1 cellular context compared by ENCODE assay signal in genomic region chr17:30970757-30971567, GRCh38.
A peak's percentile ranks its signal among the peaks of the same experiment; 100 is the strongest.
TF ChIP-seq lines count a peak whose summit lies in the region.

A gene with protein sequence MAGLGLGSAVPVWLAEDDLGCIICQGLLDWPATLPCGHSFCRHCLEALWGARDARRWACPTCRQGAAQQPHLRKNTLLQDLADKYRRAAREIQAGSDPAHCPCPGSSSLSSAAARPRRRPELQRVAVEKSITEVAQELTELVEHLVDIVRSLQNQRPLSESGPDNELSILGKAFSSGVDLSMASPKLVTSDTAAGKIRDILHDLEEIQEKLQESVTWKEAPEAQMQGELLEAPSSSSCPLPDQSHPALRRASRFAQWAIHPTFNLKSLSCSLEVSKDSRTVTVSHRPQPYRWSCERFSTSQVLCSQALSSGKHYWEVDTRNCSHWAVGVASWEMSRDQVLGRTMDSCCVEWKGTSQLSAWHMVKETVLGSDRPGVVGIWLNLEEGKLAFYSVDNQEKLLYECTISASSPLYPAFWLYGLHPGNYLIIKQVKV (plus strand): TSS chr17:30971039. CDS start chr17:30971074, 35 bp downstream.

TF ChIP-seq in K562, 482 proteins besides CTCF, POLR2A, EP300 and RAD21:
- TF ChIP-seq, protein P1, sequence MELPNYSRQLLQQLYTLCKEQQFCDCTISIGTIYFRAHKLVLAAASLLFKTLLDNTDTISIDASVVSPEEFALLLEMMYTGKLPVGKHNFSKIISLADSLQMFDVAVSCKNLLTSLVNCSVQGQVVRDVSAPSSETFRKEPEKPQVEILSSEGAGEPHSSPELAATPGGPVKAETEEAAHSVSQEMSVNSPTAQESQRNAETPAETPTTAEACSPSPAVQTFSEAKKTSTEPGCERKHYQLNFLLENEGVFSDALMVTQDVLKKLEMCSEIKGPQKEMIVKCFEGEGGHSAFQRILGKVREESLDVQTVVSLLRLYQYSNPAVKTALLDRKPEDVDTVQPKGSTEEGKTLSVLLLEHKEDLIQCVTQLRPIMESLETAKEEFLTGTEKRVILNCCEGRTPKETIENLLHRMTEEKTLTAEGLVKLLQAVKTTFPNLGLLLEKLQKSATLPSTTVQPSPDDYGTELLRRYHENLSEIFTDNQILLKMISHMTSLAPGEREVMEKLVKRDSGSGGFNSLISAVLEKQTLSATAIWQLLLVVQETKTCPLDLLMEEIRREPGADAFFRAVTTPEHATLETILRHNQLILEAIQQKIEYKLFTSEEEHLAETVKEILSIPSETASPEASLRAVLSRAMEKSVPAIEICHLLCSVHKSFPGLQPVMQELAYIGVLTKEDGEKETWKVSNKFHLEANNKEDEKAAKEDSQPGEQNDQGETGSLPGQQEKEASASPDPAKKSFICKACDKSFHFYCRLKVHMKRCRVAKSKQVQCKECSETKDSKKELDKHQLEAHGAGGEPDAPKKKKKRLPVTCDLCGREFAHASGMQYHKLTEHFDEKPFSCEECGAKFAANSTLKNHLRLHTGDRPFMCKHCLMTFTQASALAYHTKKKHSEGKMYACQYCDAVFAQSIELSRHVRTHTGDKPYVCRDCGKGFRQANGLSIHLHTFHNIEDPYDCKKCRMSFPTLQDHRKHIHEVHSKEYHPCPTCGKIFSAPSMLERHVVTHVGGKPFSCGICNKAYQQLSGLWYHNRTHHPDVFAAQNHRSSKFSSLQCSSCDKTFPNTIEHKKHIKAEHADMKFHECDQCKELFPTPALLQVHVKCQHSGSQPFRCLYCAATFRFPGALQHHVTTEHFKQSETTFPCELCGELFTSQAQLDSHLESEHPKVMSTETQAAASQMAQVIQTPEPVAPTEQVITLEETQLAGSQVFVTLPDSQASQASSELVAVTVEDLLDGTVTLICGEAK (IDR thresholded peaks at IDR 0.05): no peak
- TF ChIP-seq, protein P1 (CRISPR knock-in tag; IDR thresholded peaks at IDR 0.05): no peak
- TF ChIP-seq, protein P2, sequence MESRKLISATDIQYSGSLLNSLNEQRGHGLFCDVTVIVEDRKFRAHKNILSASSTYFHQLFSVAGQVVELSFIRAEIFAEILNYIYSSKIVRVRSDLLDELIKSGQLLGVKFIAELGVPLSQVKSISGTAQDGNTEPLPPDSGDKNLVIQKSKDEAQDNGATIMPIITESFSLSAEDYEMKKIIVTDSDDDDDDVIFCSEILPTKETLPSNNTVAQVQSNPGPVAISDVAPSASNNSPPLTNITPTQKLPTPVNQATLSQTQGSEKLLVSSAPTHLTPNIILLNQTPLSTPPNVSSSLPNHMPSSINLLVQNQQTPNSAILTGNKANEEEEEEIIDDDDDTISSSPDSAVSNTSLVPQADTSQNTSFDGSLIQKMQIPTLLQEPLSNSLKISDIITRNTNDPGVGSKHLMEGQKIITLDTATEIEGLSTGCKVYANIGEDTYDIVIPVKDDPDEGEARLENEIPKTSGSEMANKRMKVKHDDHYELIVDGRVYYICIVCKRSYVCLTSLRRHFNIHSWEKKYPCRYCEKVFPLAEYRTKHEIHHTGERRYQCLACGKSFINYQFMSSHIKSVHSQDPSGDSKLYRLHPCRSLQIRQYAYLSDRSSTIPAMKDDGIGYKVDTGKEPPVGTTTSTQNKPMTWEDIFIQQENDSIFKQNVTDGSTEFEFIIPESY (CRISPR knock-in tag; IDR thresholded peaks at IDR 0.05): peak; percentile 42
